ENCODE assay signal across 2 cellular contexts in genomic region chr19:55493650-55494171, GRCh38.
TF ChIP-seq lines count a peak whose summit lies in the region.

No MANE protein-coding gene starts in this region.

TF ChIP-seq in liver, 16 proteins besides CTCF, POLR2A, EP300 and RAD21:
- TF ChIP-seq REST (IDR thresholded peaks at IDR 0.05) (no peak), JUND (IDR thresholded peaks at IDR 0.05) (no peak), FOXA1 (IDR thresholded peaks at IDR 0.05) (no peak), NR2F2 (IDR thresholded peaks at IDR 0.05) (no peak), RXRA (IDR thresholded peaks at IDR 0.05) (no peak), HNF4G (IDR thresholded peaks at IDR 0.05) (no peak), ZBTB33 (IDR thresholded peaks at IDR 0.05) (no peak), TAF1 (conservative IDR thresholded peaks at IDR 0.05) (no peak), SP1 (IDR thresholded peaks at IDR 0.05) (no peak), MAX (IDR thresholded peaks at IDR 0.05) (no peak), GABPA (IDR thresholded peaks at IDR 0.05 in 1 of 2, conservative IDR thresholded peaks at IDR 0.05 in 1 of 2) (no peak), HNF4A (conservative IDR thresholded peaks at IDR 0.05) (no peak), YY1 (IDR thresholded peaks at IDR 0.05) (no peak), EGR1 (IDR thresholded peaks at IDR 0.05; ENCODE audit: low read depth in 2 of 2) (no peak), FOXA2 (IDR thresholded peaks at IDR 0.05) (no peak), ATF3 (IDR thresholded peaks at IDR 0.05) (no peak)

TF ChIP-seq in HepG2, 621 proteins besides CTCF, POLR2A, EP300 and RAD21:
- no peak for TF ChIP-seq ZNF10 (CRISPR knock-in tag; IDR thresholded peaks at IDR 0.05; ENCODE audit: borderline replicate concordance, low read depth)
- no peak for TF ChIP-seq ATF7 (IDR thresholded peaks at IDR 0.05)
- TF ChIP-seq ATF7 (CRISPR knock-in tag; IDR thresholded peaks at IDR 0.05), result no peak
- TF ChIP-seq FOXA3 (CRISPR knock-in tag; IDR thresholded peaks at IDR 0.05), result no peak
- no peak for TF ChIP-seq ZNF260 (CRISPR knock-in tag; IDR thresholded peaks at IDR 0.05; ENCODE audit: borderline replicate concordance, low read depth)
- TF ChIP-seq PREB (CRISPR knock-in tag; IDR thresholded peaks at IDR 0.05), result no peak
- TF ChIP-seq ZNF563 (CRISPR knock-in tag; IDR thresholded peaks at IDR 0.05), result no peak
- TF ChIP-seq PRDM15 (CRISPR knock-in tag; IDR thresholded peaks at IDR 0.05), result no peak
- TF ChIP-seq XBP1 (CRISPR knock-in tag; IDR thresholded peaks at IDR 0.05), result no peak
- no peak for TF ChIP-seq CBX1 (IDR thresholded peaks at IDR 0.05; ENCODE audit: low read depth)
- no peak for TF ChIP-seq ZBTB21 (CRISPR knock-in tag; IDR thresholded peaks at IDR 0.05)
- no peak for TF ChIP-seq ZGPAT (CRISPR knock-in tag; IDR thresholded peaks at IDR 0.05)
- no peak for TF ChIP-seq ZNF724P (CRISPR knock-in tag; IDR thresholded peaks at IDR 0.05; ENCODE audit: borderline replicate concordance)
- TF ChIP-seq SNAI1 (CRISPR knock-in tag; IDR thresholded peaks at IDR 0.05; ENCODE audit: borderline replicate concordance), result no peak
- TF ChIP-seq ARNT2 (CRISPR knock-in tag; IDR thresholded peaks at IDR 0.05; ENCODE audit: low read depth), result no peak
- no peak for TF ChIP-seq ZNF777 (CRISPR knock-in tag; IDR thresholded peaks at IDR 0.05)
- no peak for TF ChIP-seq NFYC (CRISPR knock-in tag; IDR thresholded peaks at IDR 0.05)
- no peak for TF ChIP-seq ZNF350 (CRISPR knock-in tag; IDR thresholded peaks at IDR 0.05; ENCODE audit: borderline replicate concordance, low read depth)
- no peak for TF ChIP-seq ZNF878 (CRISPR knock-in tag; IDR thresholded peaks at IDR 0.05)
- no peak for TF ChIP-seq MTF1 (CRISPR knock-in tag; IDR thresholded peaks at IDR 0.05)
- no peak for TF ChIP-seq ZNF280B (CRISPR knock-in tag; IDR thresholded peaks at IDR 0.05; ENCODE audit: borderline replicate concordance)
TF ChIP-seq in HepG2: peak in this region for 0.
